Comparison of ENCODE assay signal across 8 cellular contexts in the genomic region with DNA sequence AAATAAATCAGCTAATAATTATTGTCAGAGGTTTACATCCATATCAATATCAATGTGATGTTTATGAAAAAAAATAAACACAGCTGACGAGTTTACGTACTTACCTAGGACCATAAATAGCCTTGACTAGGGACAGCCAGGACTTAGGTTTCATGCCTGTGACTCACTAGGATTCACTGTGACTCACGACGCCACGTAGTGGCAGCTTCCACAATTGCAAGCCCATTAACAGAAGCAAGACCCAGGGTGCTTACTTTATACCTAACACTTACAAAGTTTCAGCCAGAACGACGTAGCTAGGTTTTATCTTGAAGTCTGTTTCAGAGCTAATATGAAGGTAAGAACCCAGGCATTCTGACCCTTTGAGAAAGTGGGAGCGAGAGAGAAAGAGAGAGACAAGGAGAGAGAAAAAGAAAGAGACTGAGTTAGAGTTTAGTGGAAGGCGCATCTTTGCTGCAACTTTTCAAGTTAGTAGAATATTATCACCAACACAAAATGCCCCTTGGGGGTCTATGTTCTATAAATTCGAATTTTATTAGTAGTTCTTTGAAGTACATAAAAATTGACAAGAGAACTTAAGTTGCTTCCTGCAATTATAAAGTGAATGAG.
A peak's percentile ranks its signal among the peaks of the same experiment; 100 is the strongest.
DNase-seq lines count a peak whose midpoint lies in the region; ATAC-seq and TF ChIP-seq lines count a peak whose summit lies in the region.

No MANE protein-coding gene starts in this region.

- BruUV-seq in OCI-LY7 (replicated peaks; lab: Mats Ljungman, UMichigan), result no TSS peak

- no peak overlapping the region for H3K27ac Mint-ChIP-seq in natural killer cell treated with Interleukin-12 subunit alpha and Interleukin-12 subunit beta and Interleukin-15 and Interleukin-18, amount 100 ng/mL, for 72 hours

- H3K36me3 ChIP-seq in OCI-LY7 (ENCODE audit: insufficient read depth, low read length), result no peaks in the 10 kb centered on the region
- H3K36me3 ChIP-seq in esophagus muscularis mucosa, result no peaks in the 10 kb centered on the region

- peaks cover 11 to 12% of the 10 kb centered on the region in 2 donors for H3K4me1 Mint-ChIP-seq in natural killer cell treated with Interleukin-12 subunit alpha and Interleukin-12 subunit beta and Interleukin-15 and Interleukin-18, amount 100 ng/mL, for 72 hours (ENCODE audit: low read depth in 2 of 2)

- TF ChIP-seq CTCF in OCI-LY7 (conservative IDR thresholded peaks at IDR 0.05; ENCODE audit: low read length) (peak; percentile 88), esophagus muscularis mucosa (IDR thresholded peaks at IDR 0.05) (peak; percentile 87 to 95 (median 88))

- DNase-seq in DMS114 treated with DMSO at 0.1 percent for 48 hours (lab: John Stamatoyannopoulos, UW; ENCODE audit: unreplicated experiment) (peak; percentile 59), HS-27A (ENCODE audit: low read depth) (peak; percentile 68), OCI-LY7 (ENCODE audit: low spot score) (peak; percentile 77), activated T-cell treated with anti-CD3 and anti-CD28 coated beads for 24 hours (ENCODE audit: low read depth) (peak; percentile 77), esophagus muscularis mucosa (ENCODE audit: extremely low spot score) (peak; percentile 94)
- DNase-seq in natural killer cell treated with Interleukin-12 subunit alpha and Interleukin-12 subunit beta and Interleukin-15 and Interleukin-18, amount 100 ng/mL, for 72 hours (ENCODE audit: low spot score), result peak; percentile 79
- DNase-seq in stimulated activated naive CD8-positive, alpha-beta T cell treated with anti-CD3 and anti-CD28 coated beads, Interleukin-15, Interleukin-2, amounts not matched to agents 100 U/mL and 50 U/mL, for 24 hours, result peak; percentile 84

- H4K20me1 ChIP-seq in OCI-LY7 (ENCODE audit: insufficient read depth, low read length), result no peaks in the 10 kb centered on the region

- no peaks in the 10 kb centered on the region for H3K79me2 ChIP-seq in OCI-LY7 (ENCODE audit: insufficient read depth, low read depth, low read length)

- TF ChIP-seq EP300 in esophagus muscularis mucosa (IDR thresholded peaks at IDR 0.05), result no peak

- no peak overlapping the region for H2AFZ ChIP-seq in OCI-LY7 (ENCODE audit: low read length)

- no peaks in the 10 kb centered on the region for H3K36me3 Mint-ChIP-seq in natural killer cell treated with Interleukin-12 subunit alpha and Interleukin-12 subunit beta and Interleukin-15 and Interleukin-18, amount 100 ng/mL, for 72 hours

- peak; percentile 85 for ATAC-seq in GM21381 (IDR thresholded peaks at IDR 0.05; ENCODE audit: unreplicated experiment)
- ATAC-seq in natural killer cell treated with Interleukin-12 subunit alpha and Interleukin-12 subunit beta and Interleukin-15 and Interleukin-18, amount 100 ng/mL, for 72 hours, result peak; percentile 78 to 83
- ATAC-seq in stimulated activated naive CD8-positive, alpha-beta T cell treated with anti-CD3 and anti-CD28 coated beads, Interleukin-15, Interleukin-2, amounts not matched to agents 100 U/mL and 50 U/mL, for 24 hours, result peak; percentile 63

- H3K9me2 ChIP-seq in OCI-LY7 (ENCODE audit: insufficient read depth, low read length), result no peaks in the 10 kb centered on the region

- CTCF ChIA-PET in OCI-LY7 (lab: Charles Lee; ENCODE audit: unreplicated experiment), result no interaction called here

- no peaks in the 10 kb centered on the region for H3K27me3 ChIP-seq in esophagus muscularis mucosa

- no peaks in the 10 kb centered on the region for H3K4me1 ChIP-seq in OCI-LY7 (ENCODE audit: insufficient read depth, low read length, poor library complexity, severe bottlenecking)
- H3K4me1 ChIP-seq in esophagus muscularis mucosa, result peaks cover 0 to 21% (median 9%) of the 10 kb centered on the region in 4 donors

- POLR2A ChIA-PET in OCI-LY7 (lab: Charles Lee), result interaction anchor here (0.8 kb wide), 1 partner anchor 256 kb away, joined by 4 read pairs; no protein-coding TSS in a partner anchor

- no peaks in the 10 kb centered on the region for H3K9me3 Mint-ChIP-seq in natural killer cell treated with Interleukin-12 subunit alpha and Interleukin-12 subunit beta and Interleukin-15 and Interleukin-18, amount 100 ng/mL, for 72 hours

- intact Hi-C loops in OCI-LY7 (cut with micrococcal nuclease; ENCODE audit: unreplicated experiment), result loop anchor here (5.0 kb wide), 2 partner anchors 290 to 295 kb away; no protein-coding TSS in a partner anchor
- intact Hi-C loops in esophagus muscularis mucosa (cut with DNase I), result loop anchor here (2.0 to 5.0 kb wide), 2 partner anchors 190 to 296 kb away; partner anchors contain the start of gene GNA14

- H3K27me3 Mint-ChIP-seq in natural killer cell treated with Interleukin-12 subunit alpha and Interleukin-12 subunit beta and Interleukin-15 and Interleukin-18, amount 100 ng/mL, for 72 hours, result peaks cover 13 to 17% of the 10 kb centered on the region in 2 donors

- TF ChIP-seq POLR2A in esophagus muscularis mucosa (IDR thresholded peaks at IDR 0.05; ENCODE audit: low read depth), result no peak

- H3K27ac ChIP-seq in OCI-LY7 (ENCODE audit: low read depth, low read length, poor library complexity, severe bottlenecking) (no peak overlapping the region), esophagus muscularis mucosa (replicated peaks in 1 of 4) (no peak overlapping the region)

- no peak overlapping the region for H3K4me3 Mint-ChIP-seq in natural killer cell treated with Interleukin-12 subunit alpha and Interleukin-12 subunit beta and Interleukin-15 and Interleukin-18, amount 100 ng/mL, for 72 hours

- H3K9me3 ChIP-seq in OCI-LY7 (ENCODE audit: low read length) (no peaks in the 10 kb centered on the region), esophagus muscularis mucosa (no peaks in the 10 kb centered on the region)

- no peak overlapping the region for H3K4me2 ChIP-seq in OCI-LY7 (ENCODE audit: low read length)

- 19% methylated on average over 10 of the region's 10 CpGs for WGBS in esophagus muscularis mucosa

- H3K4me3 ChIP-seq in OCI-LY7 (ENCODE audit: low read depth, low read length, poor library complexity, severe bottlenecking), result no peak overlapping the region
- no peak overlapping the region for H3K4me3 ChIP-seq in esophagus muscularis mucosa
